In the genomic region with DNA sequence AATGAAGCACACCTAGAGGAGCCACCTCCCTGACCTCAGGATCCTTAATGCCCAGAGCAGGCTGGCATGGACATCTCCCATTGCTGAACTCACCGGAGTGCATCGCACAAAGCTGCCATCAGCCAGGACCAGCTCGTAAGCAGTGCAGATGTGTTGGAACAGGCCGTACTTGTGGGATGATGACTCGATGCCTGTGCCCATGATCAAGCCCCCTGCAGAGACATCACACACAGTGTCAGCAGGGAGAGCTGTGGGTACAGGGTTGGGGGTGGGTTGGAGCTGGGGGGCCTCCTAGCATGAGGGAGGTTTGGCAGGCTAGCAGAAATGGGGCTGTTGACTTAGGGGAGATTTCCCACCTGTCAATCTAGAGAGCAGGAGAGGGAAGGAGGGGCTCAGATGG, we compare ENCODE assay signal across 1 cellular context.
TF ChIP-seq lines count a peak whose summit lies in the region.

No MANE protein-coding gene starts in this region.

TF ChIP-seq in SK-N-SH treated with all-trans-retinoic acid at 6 μM for 48 hours, 23 proteins besides CTCF, POLR2A, EP300 and RAD21 (continued from another document):
- TF ChIP-seq TCF4 (CRISPR knock-in tag; IDR thresholded peaks at IDR 0.05; ENCODE audit: borderline replicate concordance) (no peak), OSR1 (CRISPR knock-in tag; IDR thresholded peaks at IDR 0.05) (no peak), ZNF565 (CRISPR knock-in tag; conservative IDR thresholded peaks at IDR 0.05; ENCODE audit: low read depth) (no peak), CREB5 (CRISPR knock-in tag; IDR thresholded peaks at IDR 0.05; ENCODE audit: low read depth) (no peak), TOX (CRISPR knock-in tag; IDR thresholded peaks at IDR 0.05; ENCODE audit: borderline replicate concordance) (no peak), GLIS3 (CRISPR knock-in tag; IDR thresholded peaks at IDR 0.05) (no peak), BACH2 (CRISPR knock-in tag; IDR thresholded peaks at IDR 0.05; ENCODE audit: borderline replicate concordance) (no peak), ZFP3 (CRISPR knock-in tag; IDR thresholded peaks at IDR 0.05) (no peak), CSDC2 (CRISPR knock-in tag; IDR thresholded peaks at IDR 0.05) (no peak), ZNF8 (CRISPR knock-in tag; IDR thresholded peaks at IDR 0.05) (no peak), ZC3H10 (CRISPR knock-in tag; IDR thresholded peaks at IDR 0.05) (no peak)
- TF ChIP-seq, protein P1, sequence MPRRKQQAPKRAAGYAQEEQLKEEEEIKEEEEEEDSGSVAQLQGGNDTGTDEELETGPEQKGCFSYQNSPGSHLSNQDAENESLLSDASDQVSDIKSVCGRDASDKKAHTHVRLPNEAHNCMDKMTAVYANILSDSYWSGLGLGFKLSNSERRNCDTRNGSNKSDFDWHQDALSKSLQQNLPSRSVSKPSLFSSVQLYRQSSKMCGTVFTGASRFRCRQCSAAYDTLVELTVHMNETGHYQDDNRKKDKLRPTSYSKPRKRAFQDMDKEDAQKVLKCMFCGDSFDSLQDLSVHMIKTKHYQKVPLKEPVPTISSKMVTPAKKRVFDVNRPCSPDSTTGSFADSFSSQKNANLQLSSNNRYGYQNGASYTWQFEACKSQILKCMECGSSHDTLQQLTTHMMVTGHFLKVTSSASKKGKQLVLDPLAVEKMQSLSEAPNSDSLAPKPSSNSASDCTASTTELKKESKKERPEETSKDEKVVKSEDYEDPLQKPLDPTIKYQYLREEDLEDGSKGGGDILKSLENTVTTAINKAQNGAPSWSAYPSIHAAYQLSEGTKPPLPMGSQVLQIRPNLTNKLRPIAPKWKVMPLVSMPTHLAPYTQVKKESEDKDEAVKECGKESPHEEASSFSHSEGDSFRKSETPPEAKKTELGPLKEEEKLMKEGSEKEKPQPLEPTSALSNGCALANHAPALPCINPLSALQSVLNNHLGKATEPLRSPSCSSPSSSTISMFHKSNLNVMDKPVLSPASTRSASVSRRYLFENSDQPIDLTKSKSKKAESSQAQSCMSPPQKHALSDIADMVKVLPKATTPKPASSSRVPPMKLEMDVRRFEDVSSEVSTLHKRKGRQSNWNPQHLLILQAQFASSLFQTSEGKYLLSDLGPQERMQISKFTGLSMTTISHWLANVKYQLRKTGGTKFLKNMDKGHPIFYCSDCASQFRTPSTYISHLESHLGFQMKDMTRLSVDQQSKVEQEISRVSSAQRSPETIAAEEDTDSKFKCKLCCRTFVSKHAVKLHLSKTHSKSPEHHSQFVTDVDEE (CRISPR knock-in tag; IDR thresholded peaks at IDR 0.05) = no peak
TF ChIP-seq in SK-N-SH treated with all-trans-retinoic acid at 6 μM for 48 hours: peak in this region for 0.
